ENCODE assay signal across 2 cellular contexts in genomic region chr20:12798286-12798685, GRCh38.
TF ChIP-seq lines count a peak whose summit lies in the region.

No MANE protein-coding gene starts in this region.

TF ChIP-seq in HepG2, 621 proteins besides CTCF, POLR2A, EP300 and RAD21:
- TF ChIP-seq KDM4B (CRISPR knock-in tag; IDR thresholded peaks at IDR 0.05) (no peak), EED (CRISPR knock-in tag; IDR thresholded peaks at IDR 0.05) (no peak), SRSF4 (IDR thresholded peaks at IDR 0.05; ENCODE audit: low read depth, low read length, poor library complexity, severe bottlenecking) (no peak), PHB2 (IDR thresholded peaks at IDR 0.05; ENCODE audit: partially characterized antibody) (no peak), SMAD3 (CRISPR knock-in tag; IDR thresholded peaks at IDR 0.05) (no peak), MXD1 (CRISPR knock-in tag; IDR thresholded peaks at IDR 0.05) (no peak), ZHX1 (CRISPR knock-in tag; IDR thresholded peaks at IDR 0.05; ENCODE audit: low read depth) (no peak), ZNF33A (CRISPR knock-in tag; IDR thresholded peaks at IDR 0.05; ENCODE audit: borderline replicate concordance) (no peak)

TF ChIP-seq in H1, 55 proteins besides CTCF, POLR2A, EP300 and RAD21:
- TF ChIP-seq BRCA1 (IDR thresholded peaks at IDR 0.05; ENCODE audit: low read depth, low read length) (no peak), E2F6 (IDR thresholded peaks at IDR 0.05) (no peak), PHF8 (conservative IDR thresholded peaks at IDR 0.05; ENCODE audit: low read depth, low read length) (no peak), SP4 (IDR thresholded peaks at IDR 0.05; ENCODE audit: low read length) (no peak), POLR2AphosphoS5 (IDR thresholded peaks at IDR 0.05; ENCODE audit: low read depth, low read length) (no peak), RBBP5 (IDR thresholded peaks at IDR 0.05; ENCODE audit: borderline replicate concordance, low read depth, low read length) (no peak), EZH2 (IDR thresholded peaks at IDR 0.05; ENCODE audit: low read depth, low read length, severe bottlenecking) (no peak), SAP30 (IDR thresholded peaks at IDR 0.05; ENCODE audit: insufficient read depth, insufficient replicate concordance, low read length) (no peak), SP2 (IDR thresholded peaks at IDR 0.05; ENCODE audit: low read length) (no peak), USF2 (IDR thresholded peaks at IDR 0.05; ENCODE audit: low read length) (no peak), JUND (IDR thresholded peaks at IDR 0.05; ENCODE audit: low read length) (no peak), TBP (IDR thresholded peaks at IDR 0.05; ENCODE audit: low read depth, low read length) (no peak), SIRT6 (IDR thresholded peaks at IDR 0.05; ENCODE audit: low read length) (no peak), FOSL1 (IDR thresholded peaks at IDR 0.05; ENCODE audit: insufficient read depth, low read depth, low read length) (no peak), SRF (IDR thresholded peaks at IDR 0.05; ENCODE audit: low read depth, low read length) (no peak), CHD7 (IDR thresholded peaks at IDR 0.05; ENCODE audit: insufficient replicate concordance, low read length) (no peak), EGR1 (IDR thresholded peaks at IDR 0.05; ENCODE audit: borderline replicate concordance, low read depth, low read length) (no peak), ATF2 (IDR thresholded peaks at IDR 0.05; ENCODE audit: low read length) (no peak), TCF12 (IDR thresholded peaks at IDR 0.05; ENCODE audit: low read depth, low read length) (no peak)
